In genomic region chr6:15431762-15432495, GRCh38 we compare ENCODE assay signal across 1 cellular context.
TF ChIP-seq lines count a peak whose summit lies in the region.

No MANE protein-coding gene starts in this region.

TF ChIP-seq in HepG2, 621 proteins besides CTCF, POLR2A, EP300 and RAD21 (continued from another document):
- TF ChIP-seq ZNF646 (CRISPR knock-in tag; IDR thresholded peaks at IDR 0.05) = no peak
- TF ChIP-seq SP5 (CRISPR knock-in tag; IDR thresholded peaks at IDR 0.05; ENCODE audit: borderline replicate concordance, low read depth) = no peak
- TF ChIP-seq RARG (CRISPR knock-in tag; IDR thresholded peaks at IDR 0.05; ENCODE audit: low read depth) = no peak
- TF ChIP-seq ATF1 (CRISPR knock-in tag; IDR thresholded peaks at IDR 0.05) = no peak
- no peak for TF ChIP-seq KLF12 (CRISPR knock-in tag; IDR thresholded peaks at IDR 0.05; ENCODE audit: borderline replicate concordance)
- peak; percentile 25; the same call in 1 of the 2 replicates for TF ChIP-seq ZNF614 (CRISPR knock-in tag; IDR thresholded peaks at IDR 0.05; ENCODE audit: borderline replicate concordance)
- no peak for TF ChIP-seq RBM39 (IDR thresholded peaks at IDR 0.05; ENCODE audit: low read depth, low read length, poor library complexity, severe bottlenecking)
- no peak for TF ChIP-seq FOXA1 (IDR thresholded peaks at IDR 0.05)
- peak; percentile 80 for TF ChIP-seq FOXA1 (CRISPR knock-in tag; IDR thresholded peaks at IDR 0.05)
- no peak for TF ChIP-seq EEA1 (CRISPR knock-in tag; IDR thresholded peaks at IDR 0.05; ENCODE audit: borderline replicate concordance)
- no peak for TF ChIP-seq KAT7 (CRISPR knock-in tag; IDR thresholded peaks at IDR 0.05; ENCODE audit: borderline replicate concordance)
- no peak for TF ChIP-seq PREB (CRISPR knock-in tag; IDR thresholded peaks at IDR 0.05)
- TF ChIP-seq ARID3A (IDR thresholded peaks at IDR 0.05; ENCODE audit: low read depth, low read length) = peak; percentile 16; the same call in 1 of the 2 replicates
- no peak for TF ChIP-seq MTA3 (CRISPR knock-in tag; IDR thresholded peaks at IDR 0.05)
- TF ChIP-seq TFDP2 (CRISPR knock-in tag; IDR thresholded peaks at IDR 0.05) = no peak
- TF ChIP-seq FIP1L1 (IDR thresholded peaks at IDR 0.05; ENCODE audit: borderline replicate concordance, insufficient read depth, low read depth, low read length) = no peak
- TF ChIP-seq IKZF5 (CRISPR knock-in tag; IDR thresholded peaks at IDR 0.05) = peak; percentile 47; the same call in 1 of the 2 replicates
- no peak for TF ChIP-seq HNF1B (CRISPR knock-in tag; IDR thresholded peaks at IDR 0.05)
- no peak for TF ChIP-seq ZNF414 (CRISPR knock-in tag; IDR thresholded peaks at IDR 0.05)
- TF ChIP-seq REXO4 (CRISPR knock-in tag; IDR thresholded peaks at IDR 0.05; ENCODE audit: borderline replicate concordance) = no peak
